In genomic region chr12:93813181-93813580, GRCh38 we compare ENCODE assay signal across 2 cellular contexts.
TF ChIP-seq lines count a peak whose summit lies in the region.

No MANE protein-coding gene starts in this region.

TF ChIP-seq in IMR-90, 13 proteins besides CTCF, POLR2A, EP300 and RAD21:
- TF ChIP-seq MAFK (IDR thresholded peaks at IDR 0.05; ENCODE audit: low read depth, low read length): no peak
- TF ChIP-seq CHD1 (IDR thresholded peaks at IDR 0.05; ENCODE audit: low read depth, low read length): no peak
- no peak for TF ChIP-seq NFE2L2 (IDR thresholded peaks at IDR 0.05; ENCODE audit: low read depth, low read length)
- TF ChIP-seq SMC3 (IDR thresholded peaks at IDR 0.05; ENCODE audit: low read depth, low read length): no peak
- TF ChIP-seq ELK1 (IDR thresholded peaks at IDR 0.05; ENCODE audit: borderline replicate concordance, low read depth, low read length): no peak
- no peak for TF ChIP-seq FOS (IDR thresholded peaks at IDR 0.05; ENCODE audit: low read depth, low read length)
- TF ChIP-seq CEBPB (IDR thresholded peaks at IDR 0.05; ENCODE audit: low read depth, low read length): no peak
- no peak for TF ChIP-seq USF2 (IDR thresholded peaks at IDR 0.05; ENCODE audit: low read depth, low read length)
- TF ChIP-seq MAZ (IDR thresholded peaks at IDR 0.05; ENCODE audit: borderline replicate concordance, low read depth, low read length): no peak
TF ChIP-seq in IMR-90: peak in this region for 0.

TF ChIP-seq in WTC11, 78 proteins besides CTCF, POLR2A, EP300 and RAD21:
- TF ChIP-seq ZBTB21 (CRISPR knock-in tag; IDR thresholded peaks at IDR 0.05; ENCODE audit: borderline replicate concordance) (no peak), ZBTB43 (CRISPR knock-in tag; IDR thresholded peaks at IDR 0.05) (no peak), USF1 (CRISPR knock-in tag; IDR thresholded peaks at IDR 0.05) (no peak), NFYB (CRISPR knock-in tag; conservative IDR thresholded peaks at IDR 0.05; ENCODE audit: low read depth) (no peak), NR3C1 (CRISPR knock-in tag; conservative IDR thresholded peaks at IDR 0.05; ENCODE audit: low read depth) (no peak), HMGA2 (CRISPR knock-in tag; IDR thresholded peaks at IDR 0.05) (no peak), NR1H2 (CRISPR knock-in tag; IDR thresholded peaks at IDR 0.05) (no peak), ZNF219 (CRISPR knock-in tag; IDR thresholded peaks at IDR 0.05; ENCODE audit: borderline replicate concordance) (no peak), KAT7 (CRISPR knock-in tag; IDR thresholded peaks at IDR 0.05; ENCODE audit: borderline replicate concordance) (no peak), STAT6 (CRISPR knock-in tag; conservative IDR thresholded peaks at IDR 0.05; ENCODE audit: low read depth) (no peak), OVOL2 (CRISPR knock-in tag; IDR thresholded peaks at IDR 0.05; ENCODE audit: borderline replicate concordance) (no peak), FOXJ3 (CRISPR knock-in tag; IDR thresholded peaks at IDR 0.05; ENCODE audit: borderline replicate concordance) (no peak), ATF2 (CRISPR knock-in tag; IDR thresholded peaks at IDR 0.05; ENCODE audit: borderline replicate concordance, low read depth) (no peak)
